Comparison of ENCODE assay signal across 1 cellular context in genomic region chr1:44827197-44828002, GRCh38.
TF ChIP-seq lines count a peak whose summit lies in the region.

No MANE protein-coding gene starts in this region.

TF ChIP-seq in HepG2, 621 proteins besides CTCF, POLR2A, EP300 and RAD21 (continued from another document and continues in another):
- TF ChIP-seq, protein P1, sequence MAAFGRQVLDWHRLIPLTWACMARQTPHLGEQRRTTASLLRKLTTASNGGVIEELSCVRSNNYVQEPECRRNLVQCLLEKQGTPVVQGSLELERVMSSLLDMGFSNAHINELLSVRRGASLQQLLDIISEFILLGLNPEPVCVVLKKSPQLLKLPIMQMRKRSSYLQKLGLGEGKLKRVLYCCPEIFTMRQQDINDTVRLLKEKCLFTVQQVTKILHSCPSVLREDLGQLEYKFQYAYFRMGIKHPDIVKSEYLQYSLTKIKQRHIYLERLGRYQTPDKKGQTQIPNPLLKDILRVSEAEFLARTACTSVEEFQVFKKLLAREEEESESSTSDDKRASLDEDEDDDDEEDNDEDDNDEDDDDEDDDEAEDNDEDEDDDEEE (CRISPR knock-in tag; IDR thresholded peaks at IDR 0.05): no peak
- TF ChIP-seq PLSCR1 (CRISPR knock-in tag; IDR thresholded peaks at IDR 0.05; ENCODE audit: borderline replicate concordance): no peak
- no peak for TF ChIP-seq HHEX (CRISPR knock-in tag; IDR thresholded peaks at IDR 0.05)
- no peak; the same call in 1 of the 2 replicates for TF ChIP-seq ZNF280B (CRISPR knock-in tag; IDR thresholded peaks at IDR 0.05; ENCODE audit: borderline replicate concordance)
- TF ChIP-seq ZNF572 (CRISPR knock-in tag; IDR thresholded peaks at IDR 0.05): peak; percentile 83; the same call in 1 of the 2 replicates
- TF ChIP-seq, protein P2, sequence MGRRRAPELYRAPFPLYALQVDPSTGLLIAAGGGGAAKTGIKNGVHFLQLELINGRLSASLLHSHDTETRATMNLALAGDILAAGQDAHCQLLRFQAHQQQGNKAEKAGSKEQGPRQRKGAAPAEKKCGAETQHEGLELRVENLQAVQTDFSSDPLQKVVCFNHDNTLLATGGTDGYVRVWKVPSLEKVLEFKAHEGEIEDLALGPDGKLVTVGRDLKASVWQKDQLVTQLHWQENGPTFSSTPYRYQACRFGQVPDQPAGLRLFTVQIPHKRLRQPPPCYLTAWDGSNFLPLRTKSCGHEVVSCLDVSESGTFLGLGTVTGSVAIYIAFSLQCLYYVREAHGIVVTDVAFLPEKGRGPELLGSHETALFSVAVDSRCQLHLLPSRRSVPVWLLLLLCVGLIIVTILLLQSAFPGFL (CRISPR knock-in tag; IDR thresholded peaks at IDR 0.05): no peak
- TF ChIP-seq CAMTA2 (CRISPR knock-in tag; IDR thresholded peaks at IDR 0.05; ENCODE audit: borderline replicate concordance): no peak
- TF ChIP-seq ZNF724P (CRISPR knock-in tag; IDR thresholded peaks at IDR 0.05; ENCODE audit: borderline replicate concordance): no peak
- no peak for TF ChIP-seq LCORL (IDR thresholded peaks at IDR 0.05)
- 0 out of 2 replicates have a peak, but pooled peaks have one; percentile 54 for TF ChIP-seq LCORL (CRISPR knock-in tag; IDR thresholded peaks at IDR 0.05)
- no peak for TF ChIP-seq ZBTB43 (CRISPR knock-in tag; conservative IDR thresholded peaks at IDR 0.05)
- TF ChIP-seq ZMYM2 (CRISPR knock-in tag; IDR thresholded peaks at IDR 0.05): no peak
- no peak for TF ChIP-seq ZNF781 (CRISPR knock-in tag; IDR thresholded peaks at IDR 0.05; ENCODE audit: borderline replicate concordance, not compliant biosample characterization)
- peak; percentile 63; the same call in 1 of the 2 replicates for TF ChIP-seq KDM2A (CRISPR knock-in tag; IDR thresholded peaks at IDR 0.05; ENCODE audit: borderline replicate concordance, low read depth)
- TF ChIP-seq, protein P3, sequence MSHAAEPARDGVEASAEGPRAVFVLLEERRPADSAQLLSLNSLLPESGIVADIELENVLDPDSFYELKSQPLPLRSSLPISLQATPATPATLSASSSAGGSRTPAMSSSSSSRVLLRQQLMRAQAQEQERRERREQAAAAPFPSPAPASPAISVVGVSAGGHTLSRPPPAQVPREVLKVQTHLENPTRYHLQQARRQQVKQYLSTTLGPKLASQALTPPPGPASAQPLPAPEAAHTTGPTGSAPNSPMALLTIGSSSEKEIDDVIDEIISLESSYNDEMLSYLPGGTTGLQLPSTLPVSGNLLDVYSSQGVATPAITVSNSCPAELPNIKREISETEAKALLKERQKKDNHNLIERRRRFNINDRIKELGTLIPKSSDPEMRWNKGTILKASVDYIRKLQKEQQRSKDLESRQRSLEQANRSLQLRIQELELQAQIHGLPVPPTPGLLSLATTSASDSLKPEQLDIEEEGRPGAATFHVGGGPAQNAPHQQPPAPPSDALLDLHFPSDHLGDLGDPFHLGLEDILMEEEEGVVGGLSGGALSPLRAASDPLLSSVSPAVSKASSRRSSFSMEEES (CRISPR knock-in tag; IDR thresholded peaks at IDR 0.05): no peak
- TF ChIP-seq, protein P4, sequence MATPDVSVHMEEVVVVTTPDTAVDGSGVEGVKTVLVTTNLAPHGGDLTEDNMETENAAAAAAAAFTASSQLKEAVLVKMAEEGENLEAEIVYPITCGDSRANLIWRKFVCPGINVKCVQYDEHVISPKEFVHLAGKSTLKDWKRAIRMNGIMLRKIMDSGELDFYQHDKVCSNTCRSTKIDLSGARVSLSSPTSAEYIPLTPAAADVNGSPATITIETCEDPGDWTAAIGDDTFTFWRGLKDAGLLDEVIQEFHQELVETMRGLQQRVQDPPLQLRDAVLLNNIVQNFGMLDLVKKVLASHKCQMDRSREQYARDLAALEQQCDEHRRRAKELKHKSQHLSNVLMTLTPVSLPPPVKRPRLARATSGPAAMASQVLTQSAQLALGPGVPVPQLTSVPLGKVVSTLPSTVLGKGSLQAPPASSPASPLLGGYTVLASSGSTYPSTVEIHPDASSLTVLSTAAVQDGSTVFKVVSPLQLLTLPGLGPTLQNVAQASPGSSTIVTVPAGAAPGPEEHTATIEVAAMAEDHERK (CRISPR knock-in tag; IDR thresholded peaks at IDR 0.05; ENCODE audit: low read depth): no peak
- TF ChIP-seq ZNF7 (CRISPR knock-in tag; IDR thresholded peaks at IDR 0.05): no peak
- no peak; the same call in 1 of the 2 replicates for TF ChIP-seq GLI4 (CRISPR knock-in tag; IDR thresholded peaks at IDR 0.05; ENCODE audit: borderline replicate concordance)
- no peak for TF ChIP-seq RFX5 (IDR thresholded peaks at IDR 0.05; ENCODE audit: low read depth, low read length)
- peak; percentile 65; the same call in 1 of the 2 replicates for TF ChIP-seq MXD1 (CRISPR knock-in tag; IDR thresholded peaks at IDR 0.05)
- no peak for TF ChIP-seq NFKBIZ (CRISPR knock-in tag; IDR thresholded peaks at IDR 0.05)
- TF ChIP-seq HNF1A (IDR thresholded peaks at IDR 0.05; ENCODE audit: low read depth): no peak
- peak; percentile 22; the same call in 1 of the 2 replicates for TF ChIP-seq HNF1A (CRISPR knock-in tag; IDR thresholded peaks at IDR 0.05; ENCODE audit: borderline replicate concordance)
- no peak; the same call in 1 of the 2 replicates for TF ChIP-seq ZNF136 (CRISPR knock-in tag; IDR thresholded peaks at IDR 0.05; ENCODE audit: low read depth)
- TF ChIP-seq, protein P5, sequence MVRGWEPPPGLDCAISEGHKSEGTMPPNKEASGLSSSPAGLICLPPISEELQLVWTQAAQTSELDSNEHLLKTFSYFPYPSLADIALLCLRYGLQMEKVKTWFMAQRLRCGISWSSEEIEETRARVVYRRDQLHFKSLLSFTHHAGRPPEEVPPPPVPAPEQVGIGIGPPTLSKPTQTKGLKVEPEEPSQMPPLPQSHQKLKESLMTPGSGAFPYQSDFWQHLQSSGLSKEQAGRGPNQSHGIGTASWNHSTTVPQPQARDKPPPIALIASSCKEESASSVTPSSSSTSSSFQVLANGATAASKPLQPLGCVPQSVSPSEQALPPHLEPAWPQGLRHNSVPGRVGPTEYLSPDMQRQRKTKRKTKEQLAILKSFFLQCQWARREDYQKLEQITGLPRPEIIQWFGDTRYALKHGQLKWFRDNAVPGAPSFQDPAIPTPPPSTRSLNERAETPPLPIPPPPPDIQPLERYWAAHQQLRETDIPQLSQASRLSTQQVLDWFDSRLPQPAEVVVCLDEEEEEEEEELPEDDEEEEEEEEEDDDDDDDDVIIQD (CRISPR knock-in tag; IDR thresholded peaks at IDR 0.05; ENCODE audit: low read depth): no peak
- no peak for TF ChIP-seq ARID3A (IDR thresholded peaks at IDR 0.05; ENCODE audit: low read depth, low read length)
- TF ChIP-seq PHB2 (IDR thresholded peaks at IDR 0.05; ENCODE audit: partially characterized antibody): no peak
- TF ChIP-seq SKI (IDR thresholded peaks at IDR 0.05; ENCODE audit: partially characterized antibody): peak; percentile 20
- no peak for TF ChIP-seq PRDM10 (CRISPR knock-in tag; IDR thresholded peaks at IDR 0.05; ENCODE audit: low read depth)
- TF ChIP-seq, protein P6, sequence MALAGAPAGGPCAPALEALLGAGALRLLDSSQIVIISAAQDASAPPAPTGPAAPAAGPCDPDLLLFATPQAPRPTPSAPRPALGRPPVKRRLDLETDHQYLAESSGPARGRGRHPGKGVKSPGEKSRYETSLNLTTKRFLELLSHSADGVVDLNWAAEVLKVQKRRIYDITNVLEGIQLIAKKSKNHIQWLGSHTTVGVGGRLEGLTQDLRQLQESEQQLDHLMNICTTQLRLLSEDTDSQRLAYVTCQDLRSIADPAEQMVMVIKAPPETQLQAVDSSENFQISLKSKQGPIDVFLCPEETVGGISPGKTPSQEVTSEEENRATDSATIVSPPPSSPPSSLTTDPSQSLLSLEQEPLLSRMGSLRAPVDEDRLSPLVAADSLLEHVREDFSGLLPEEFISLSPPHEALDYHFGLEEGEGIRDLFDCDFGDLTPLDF (CRISPR knock-in tag; IDR thresholded peaks at IDR 0.05): no peak
- TF ChIP-seq STAT5B (CRISPR knock-in tag; IDR thresholded peaks at IDR 0.05): no peak
- no peak for TF ChIP-seq SYNCRIP (IDR thresholded peaks at IDR 0.05; ENCODE audit: insufficient read depth, low read depth, low read length)
